1 cellular context compared by ENCODE assay signal in the genomic region with DNA sequence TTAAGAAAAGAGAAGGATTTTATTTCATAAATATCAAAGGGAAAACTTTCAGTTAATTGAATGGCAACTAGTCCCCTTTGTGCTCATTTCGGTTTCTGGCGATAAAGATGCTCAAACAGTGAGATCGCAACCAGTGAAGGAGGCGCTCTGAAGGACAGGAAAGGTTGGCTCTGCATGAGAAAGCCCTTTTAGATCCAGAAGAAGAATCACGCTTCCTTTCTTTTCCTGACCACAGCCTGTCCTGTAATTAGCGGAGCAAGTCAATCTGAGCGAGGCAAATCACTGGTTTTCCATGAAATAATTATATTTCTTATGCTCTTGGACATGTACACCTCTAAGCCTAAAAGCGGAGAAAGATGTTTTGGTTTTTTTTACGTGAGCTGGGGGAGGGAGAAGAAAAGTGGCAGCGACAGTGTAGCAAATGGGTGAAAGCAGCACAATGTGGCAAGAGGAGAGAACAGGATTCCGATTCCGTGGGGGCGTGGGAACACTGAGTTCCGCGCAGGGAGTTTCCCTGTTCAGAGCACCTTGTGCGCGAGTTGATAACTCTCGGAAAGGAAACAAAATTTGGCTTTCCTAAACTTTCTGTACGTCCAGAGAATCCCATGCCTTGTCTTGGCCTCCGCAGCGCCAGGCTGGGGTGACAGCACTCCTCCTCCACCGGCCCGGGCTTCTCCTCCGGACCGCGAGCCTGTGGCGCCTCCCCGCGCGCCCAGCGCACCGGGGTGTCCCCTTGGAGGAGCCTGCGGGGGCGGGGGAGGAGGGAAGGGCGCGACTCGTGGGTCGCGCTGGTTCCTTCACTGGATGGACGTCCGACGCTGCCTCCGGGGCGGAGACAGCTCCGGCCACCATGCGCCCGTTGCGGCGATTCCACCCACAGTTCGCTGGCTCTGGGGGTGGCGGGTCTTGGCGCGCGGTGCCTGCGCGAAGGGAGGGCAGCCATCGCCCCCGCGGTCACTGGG.
A peak's percentile ranks its signal among the peaks of the same experiment; 100 is the strongest.
TF ChIP-seq lines count a peak whose summit lies in the region.

No MANE protein-coding gene starts in this region.

TF ChIP-seq in A549, 52 proteins besides CTCF, POLR2A, EP300 and RAD21 (continued from another document):
- TF ChIP-seq MAX (IDR thresholded peaks at IDR 0.05) (peak; percentile 58; the same call in 1 of the 2 replicates), JUN (IDR thresholded peaks at IDR 0.05) (0 out of 5 replicates have a peak, but pooled peaks of 1 of the 2 experiments have one; percentile 32)
- TF ChIP-seq, protein P1, sequence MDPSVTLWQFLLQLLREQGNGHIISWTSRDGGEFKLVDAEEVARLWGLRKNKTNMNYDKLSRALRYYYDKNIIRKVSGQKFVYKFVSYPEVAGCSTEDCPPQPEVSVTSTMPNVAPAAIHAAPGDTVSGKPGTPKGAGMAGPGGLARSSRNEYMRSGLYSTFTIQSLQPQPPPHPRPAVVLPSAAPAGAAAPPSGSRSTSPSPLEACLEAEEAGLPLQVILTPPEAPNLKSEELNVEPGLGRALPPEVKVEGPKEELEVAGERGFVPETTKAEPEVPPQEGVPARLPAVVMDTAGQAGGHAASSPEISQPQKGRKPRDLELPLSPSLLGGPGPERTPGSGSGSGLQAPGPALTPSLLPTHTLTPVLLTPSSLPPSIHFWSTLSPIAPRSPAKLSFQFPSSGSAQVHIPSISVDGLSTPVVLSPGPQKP (IDR thresholded peaks at IDR 0.05; ENCODE audit: low read depth, low read length): no peak
